In the genomic region with DNA sequence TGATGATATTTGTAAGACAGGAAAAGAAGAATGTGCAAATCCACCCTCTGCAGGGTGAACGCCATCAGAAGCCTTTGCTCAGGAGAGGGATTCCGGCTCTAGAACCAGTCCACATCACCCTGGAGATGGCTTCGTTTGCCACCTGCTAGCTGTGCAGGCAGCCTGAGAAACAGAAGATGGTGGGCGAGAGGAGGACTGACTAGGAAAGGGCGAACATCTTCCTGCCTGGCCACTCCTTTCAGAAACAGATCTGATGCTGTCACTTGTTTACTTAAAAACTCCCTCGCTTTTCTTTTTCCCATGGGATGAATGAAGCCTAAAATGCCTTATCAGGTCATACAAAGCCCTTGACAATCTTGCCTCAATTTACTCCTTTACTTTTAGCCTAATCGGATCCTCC, we compare ENCODE assay signal across 9 cellular contexts. TPM values are rescaled to one million over a fixed set of nuclear protein-coding genes. Genes with fewer than 3 reads are reported as not detected.
DNase-seq lines count a peak whose midpoint lies in the region; ATAC-seq and TF ChIP-seq lines count a peak whose summit lies in the region.
"Had no signal": no experiment of that assay in that cellular context is flagged by ENCODE, and none has a peak within 500 bp of the region (broad histone marks: within the 10 kb centered on the region; RNA-seq: fewer than 3 reads in every experiment).

No MANE protein-coding gene starts in this region.

- H3K36me3 ChIP-seq in neural cell (ENCODE audit: insufficient read depth, low read length), result no peaks in the 10 kb centered on the region

- POLR2A ChIA-PET in GM10248 (lab: Yijun Ruan, JAX), result no interaction called here

- no peak overlapping the region for H2AFZ ChIP-seq in neural cell (ENCODE audit: low read depth, low read length)

- TF ChIP-seq EP300 in neural cell (conservative IDR thresholded peaks at IDR 0.05; ENCODE audit: poor library complexity, severe bottlenecking), result no peak

- H3K79me2 ChIP-seq in neural cell (replicated peaks; ENCODE audit: insufficient read depth, low read length), result peaks cover 53% of the 10 kb centered on the region

- peak overlapping the region; percentile 62 to 100 (median 94) for H3K4me3 ChIP-seq in dorsolateral prefrontal cortex
- H3K4me3 ChIP-seq in neural cell (ENCODE audit: low read length), result peak overlapping the region; percentile 95

- CTCF ChIA-PET in GM10248 (lab: Yijun Ruan, JAX), result interaction anchor here (2.5 kb wide), 1 partner anchor 10 kb away, joined by 9 read pairs; no protein-coding TSS in a partner anchor

- ATAC-seq in GM19035 (IDR thresholded peaks at IDR 0.05; ENCODE audit: unreplicated experiment), result no peak
- ATAC-seq in HG02970 (IDR thresholded peaks at IDR 0.05; ENCODE audit: low FRiP score, unreplicated experiment), result no peak

- no peaks in the 10 kb centered on the region for H3K9me2 ChIP-seq in neural cell (ENCODE audit: insufficient read depth, low read length)

- no peaks in the 10 kb centered on the region for H3F3A ChIP-seq in neural cell (ENCODE audit: insufficient read depth, low read length, poor library complexity, severe bottlenecking)

- H3K4me2 ChIP-seq in neural cell (ENCODE audit: low read length), result peak overlapping the region; percentile 96

- no peak for TF ChIP-seq CTCF in GM10248 (IDR thresholded peaks at IDR 0.05; ENCODE audit: control extremely low read depth, extremely low read depth, low read depth, missing control alignments)
- TF ChIP-seq CTCF in dorsolateral prefrontal cortex (IDR thresholded peaks at IDR 0.05 in 54 of 56, conservative IDR thresholded peaks at IDR 0.05 in 2 of 56; ENCODE audit: low read depth in 1 of 56, partially characterized antibody in 56 of 56), result no peak
- no peak for TF ChIP-seq CTCF in neural cell (IDR thresholded peaks at IDR 0.05; ENCODE audit: poor library complexity, severe bottlenecking)

- no peaks in the 10 kb centered on the region for H3K9me3 ChIP-seq in neural cell (ENCODE audit: low read length)

- H3K27ac ChIP-seq in dorsolateral prefrontal cortex (peak overlapping the region in 47 of 59 donors; percentile 0 to 95 (median 79)), neural cell (ENCODE audit: low read length) (no peak overlapping the region)

- no peaks in the 10 kb centered on the region for H4K20me1 ChIP-seq in neural cell (ENCODE audit: insufficient read depth)

- intact Hi-C loops in dorsolateral prefrontal cortex (cut with DNase I), result loop anchor here (2.0 to 10.0 kb wide), 3 partner anchors 70 to 128 kb away; no protein-coding TSS in a partner anchor

- peak overlapping the region; percentile 82 for H3K9ac ChIP-seq in neural cell (ENCODE audit: low read length)

- H3K27me3 ChIP-seq in dorsolateral prefrontal cortex (no peaks in the 10 kb centered on the region), neural cell (ENCODE audit: insufficient read depth, low read depth, low read length) (no peaks in the 10 kb centered on the region)

- DNase-seq in GM10248 (ENCODE audit: extremely low spot score) (peak; percentile 12), NCI-H748 treated with DMSO at 0.1 percent for 48 hours (lab: John Stamatoyannopoulos, UW) (peak; percentile 16), dorsolateral prefrontal cortex (peak in 5 of 10 donors; percentile 26 to 53 (median 40)), AG08396 (ENCODE audit: low spot score) (no peak), NCI-H526 treated with DMSO at 0.1 percent for 48 hours (lab: John Stamatoyannopoulos, UW) (no peak)

- no peak for TF ChIP-seq RAD21 in neural cell (conservative IDR thresholded peaks at IDR 0.05)

TF ChIP-seq in neural cell, 6 proteins besides CTCF, POLR2A, EP300 and RAD21:
- no peak for TF ChIP-seq SMC3 (conservative IDR thresholded peaks at IDR 0.05; ENCODE audit: poor library complexity)
- no peak for TF ChIP-seq MXI1 (conservative IDR thresholded peaks at IDR 0.05; ENCODE audit: poor library complexity, severe bottlenecking)
- no peak for TF ChIP-seq TAF1 (IDR thresholded peaks at IDR 0.05; ENCODE audit: low read depth)
- no peak for TF ChIP-seq POLR2AphosphoS5 (IDR thresholded peaks at IDR 0.05)
- TF ChIP-seq EZH2 (IDR thresholded peaks at IDR 0.05; ENCODE audit: borderline replicate concordance, insufficient read depth, low read length, poor library complexity, severe bottlenecking), result no peak
- TF ChIP-seq, protein P1, sequence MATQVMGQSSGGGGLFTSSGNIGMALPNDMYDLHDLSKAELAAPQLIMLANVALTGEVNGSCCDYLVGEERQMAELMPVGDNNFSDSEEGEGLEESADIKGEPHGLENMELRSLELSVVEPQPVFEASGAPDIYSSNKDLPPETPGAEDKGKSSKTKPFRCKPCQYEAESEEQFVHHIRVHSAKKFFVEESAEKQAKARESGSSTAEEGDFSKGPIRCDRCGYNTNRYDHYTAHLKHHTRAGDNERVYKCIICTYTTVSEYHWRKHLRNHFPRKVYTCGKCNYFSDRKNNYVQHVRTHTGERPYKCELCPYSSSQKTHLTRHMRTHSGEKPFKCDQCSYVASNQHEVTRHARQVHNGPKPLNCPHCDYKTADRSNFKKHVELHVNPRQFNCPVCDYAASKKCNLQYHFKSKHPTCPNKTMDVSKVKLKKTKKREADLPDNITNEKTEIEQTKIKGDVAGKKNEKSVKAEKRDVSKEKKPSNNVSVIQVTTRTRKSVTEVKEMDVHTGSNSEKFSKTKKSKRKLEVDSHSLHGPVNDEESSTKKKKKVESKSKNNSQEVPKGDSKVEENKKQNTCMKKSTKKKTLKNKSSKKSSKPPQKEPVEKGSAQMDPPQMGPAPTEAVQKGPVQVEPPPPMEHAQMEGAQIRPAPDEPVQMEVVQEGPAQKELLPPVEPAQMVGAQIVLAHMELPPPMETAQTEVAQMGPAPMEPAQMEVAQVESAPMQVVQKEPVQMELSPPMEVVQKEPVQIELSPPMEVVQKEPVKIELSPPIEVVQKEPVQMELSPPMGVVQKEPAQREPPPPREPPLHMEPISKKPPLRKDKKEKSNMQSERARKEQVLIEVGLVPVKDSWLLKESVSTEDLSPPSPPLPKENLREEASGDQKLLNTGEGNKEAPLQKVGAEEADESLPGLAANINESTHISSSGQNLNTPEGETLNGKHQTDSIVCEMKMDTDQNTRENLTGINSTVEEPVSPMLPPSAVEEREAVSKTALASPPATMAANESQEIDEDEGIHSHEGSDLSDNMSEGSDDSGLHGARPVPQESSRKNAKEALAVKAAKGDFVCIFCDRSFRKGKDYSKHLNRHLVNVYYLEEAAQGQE (IDR thresholded peaks at IDR 0.05; ENCODE audit: borderline replicate concordance), result no peak

RNA-seq across cellular contexts. Expression of a gene that starts 1.2 kb away (rescaled TPM):
- 100 to 1,000 TPM; 105 to 214 (median 150) TPM for total RNA-seq in dorsolateral prefrontal cortex
- polyA plus RNA-seq in neural cell, result 68.2 and 69.1 TPM in 2 replicates
- polyA minus RNA-seq in neural cell, result 173 and 174 TPM in 2 replicates

RNA-seq across cellular contexts. Expression of a gene that starts 33.9 kb away (rescaled TPM):
- total RNA-seq in dorsolateral prefrontal cortex, result 10 to 100 TPM; 39.8 to 69.6 (median 52.0) TPM
- 117 and 150 TPM in 2 replicates for polyA plus RNA-seq in neural cell
- polyA minus RNA-seq in neural cell, result 70.5 and 72.6 TPM in 2 replicates

RNA-seq across cellular contexts. Expression of a gene that starts 34.0 kb away (rescaled TPM):
- 10 to 100 TPM; 27.4 to 60.4 (median 43.4) TPM for total RNA-seq in dorsolateral prefrontal cortex
- polyA plus RNA-seq in neural cell, result 132 and 156 TPM in 2 replicates
- polyA minus RNA-seq in neural cell, result 28.1 and 33.1 TPM in 2 replicates

RNA-seq across cellular contexts. Expression of a gene that starts 58.3 kb away (rescaled TPM):
- not detected for total RNA-seq in dorsolateral prefrontal cortex
- not detected in 2 replicates for polyA plus RNA-seq in neural cell
- polyA minus RNA-seq in neural cell, result not detected in 2 replicates
- total RNA-seq: T-helper 2 cell treated with Interferon-gamma antibody and Interleukin-4, amounts not matched to agents 100 ng/mL and 5 ng/mL, for 36 hours had no signal

RNA-seq across cellular contexts. Expression of a gene that starts 59.7 kb away (rescaled TPM):
- not detected for total RNA-seq in dorsolateral prefrontal cortex
- polyA plus RNA-seq in neural cell, result not detected in 2 replicates
- not detected in 2 replicates for polyA minus RNA-seq in neural cell
- total RNA-seq: T-helper 2 cell treated with Interferon-gamma antibody and Interleukin-4, amounts not matched to agents 100 ng/mL and 5 ng/mL, for 36 hours had no signal

Comparison
In these comparisons a context has a peak if more than half of its experiments do, and no peak if none do; other contexts are left out.
1. DNase-seq: peak in GM10248 (single experiment) and NCI-H748 treated with DMSO at 0.1 percent for 48 hours (single experiment); none in AG08396 (single experiment) and NCI-H526 treated with DMSO at 0.1 percent for 48 hours (single experiment).